ENCODE assay signal across 10 cellular contexts in genomic region chr5:179639296-179639695, GRCh38. TPM values are rescaled to one million over a fixed set of nuclear protein-coding genes. Genes with fewer than 3 reads are reported as not detected.
"Had no signal": no experiment of that assay in that cellular context is flagged by ENCODE, and none has a peak within 500 bp of the region (broad histone marks: within the 10 kb centered on the region; RNA-seq: fewer than 3 reads in every experiment).

No MANE protein-coding gene starts in this region.

RNA-seq across cellular contexts. Expression of gene CBY3, which starts 41.5 kb away (rescaled TPM):
- total RNA-seq: activated B cell treated with CpG ODN at 0.5 μM for 24 hours; activated naive CD4-positive, alpha-beta T cell treated with anti-CD3 and anti-CD28 coated beads for 36 hours; activated naive CD4-positive, alpha-beta T cell treated with anti-CD3 and anti-CD28 coated beads, Interleukin-2, amount 50 U/mL, for 72 hours; activated T-helper 17 cell treated with anti-CD3 and anti-CD28 coated beads, Interleukin-2, amount 50 U/mL, for 72 hours; adrenal gland; aorta; astrocyte; body of pancreas; breast epithelium; cardiac septum had no signal
- polyA plus RNA-seq: aorta had no signal
